19 cellular contexts compared by ENCODE assay signal in genomic region chr7:8817448-8818036, GRCh38.
A peak's percentile ranks its signal among the peaks of the same experiment; 100 is the strongest.
DNase-seq lines count a peak whose midpoint lies in the region; TF ChIP-seq lines count a peak whose summit lies in the region.
"Had no signal": no experiment of that assay in that cellular context is flagged by ENCODE, and none has a peak within 500 bp of the region (broad histone marks: within the 10 kb centered on the region; RNA-seq: fewer than 3 reads in every experiment).

No MANE protein-coding gene starts in this region.

- no peak for TF ChIP-seq CTCF in stomach (IDR thresholded peaks at IDR 0.05)
- TF ChIP-seq CTCF in left ventricle myocardium inferior (IDR thresholded peaks at IDR 0.05; ENCODE audit: borderline replicate concordance) = no peak
- TF ChIP-seq CTCF in ascending aorta (IDR thresholded peaks at IDR 0.05) = no peak

- H3K4me3 Mint-ChIP-seq in CD4-positive, alpha-beta memory T cell = no peak overlapping the region
- H3K4me3 Mint-ChIP-seq: CD4-positive, CD25-positive, alpha-beta regulatory T cell had no signal

- H3K27ac Mint-ChIP-seq in CD4-positive, alpha-beta memory T cell = no peak overlapping the region
- H3K27ac Mint-ChIP-seq: CD4-positive, CD25-positive, alpha-beta regulatory T cell had no signal

- H3K9me3 ChIP-seq in stomach (peaks cover 0 to 9% (median 0%) of the 10 kb centered on the region in 4 donors), left ventricle myocardium inferior (replicated peaks) (peaks cover 16% of the 10 kb centered on the region), ascending aorta (no peaks in the 10 kb centered on the region)
- no peaks in the 10 kb centered on the region for H3K9me3 ChIP-seq in CD4-positive, alpha-beta memory T cell (ENCODE audit: control insufficient read depth in 1 of 2, low read length in 2 of 2)
- H3K9me3 ChIP-seq: Caco-2 had no signal

- CTCF ChIA-PET in CD4-positive, alpha-beta memory T cell (lab: Charles Lee; ENCODE audit: partially characterized antibody) = no interaction called here

- TF ChIP-seq POLR2A in stomach (IDR thresholded peaks at IDR 0.05) = no peak

- H3K9me3 Mint-ChIP-seq in CD4-positive, alpha-beta memory T cell = peaks cover 0 to 16% (median 4%) of the 10 kb centered on the region in 8 donors

- H3K27me3 Mint-ChIP-seq in CD4-positive, alpha-beta memory T cell = no peaks in the 10 kb centered on the region
- H3K27me3 Mint-ChIP-seq: CD4-positive, CD25-positive, alpha-beta regulatory T cell had no signal

- H3K4me3 ChIP-seq in stomach (no peak overlapping the region), left ventricle myocardium inferior (no peak overlapping the region), ascending aorta (no peak overlapping the region)
- no peak overlapping the region for H3K4me3 ChIP-seq in CD4-positive, alpha-beta memory T cell (ENCODE audit: low read length in 2 of 2)
- H3K4me3 ChIP-seq: SJSA1 had no signal

- TF ChIP-seq EP300 in stomach (IDR thresholded peaks at IDR 0.05) = no peak

- H3K4me1 ChIP-seq in stomach = no peaks in the 10 kb centered on the region
- no peaks in the 10 kb centered on the region for H3K4me1 ChIP-seq in CD4-positive, alpha-beta memory T cell (ENCODE audit: insufficient read depth, low read length)
- H3K4me1 ChIP-seq in left ventricle myocardium inferior = no peaks in the 10 kb centered on the region
- H3K4me1 ChIP-seq in ascending aorta = no peaks in the 10 kb centered on the region
- H3K4me1 ChIP-seq: Caco-2, SJSA1 had no signal

- 11 to 33% (median 18%) methylated on average over 3 of the region's 3 CpGs for WGBS in stomach, 5 donors

- DNase-seq in DMS 273 treated with DMSO at 0.1 percent for 48 hours (lab: John Stamatoyannopoulos, UW) = peak; percentile 86
- peak; percentile 94 for DNase-seq in NCI-H82 treated with DMSO at 0.1 percent for 48 hours (lab: John Stamatoyannopoulos, UW; ENCODE audit: unreplicated experiment)
- peak; percentile 8 for DNase-seq in astrocyte of the hippocampus (ENCODE audit: low read depth, low spot score)
- DNase-seq in stomach = peak; percentile 68
- DNase-seq in NCI-H446 treated with DMSO at 0.1 percent for 48 hours (lab: John Stamatoyannopoulos, UW) = no peak
- DNase-seq in CD4-positive, alpha-beta memory T cell = no peak
- DNase-seq in left ventricle myocardium inferior = no peak
- no peak for DNase-seq in ascending aorta (ENCODE audit: low spot score in 2 of 2)
- DNase-seq: Caco-2; CD4-positive, CD25-positive, alpha-beta regulatory T cell; DMS153; KBM-7; MM.1S; NCI-H1048; NCI-H1417 treated with DMSO at 0.1 percent for 48 hours; NCI-H187; SW 1271 had no signal

- H3K27me3 ChIP-seq in stomach (no peaks in the 10 kb centered on the region), left ventricle myocardium inferior (ENCODE audit: low read depth) (no peaks in the 10 kb centered on the region), ascending aorta (no peaks in the 10 kb centered on the region)
- H3K27me3 ChIP-seq in CD4-positive, alpha-beta memory T cell (ENCODE audit: insufficient read depth, low read length) = no peaks in the 10 kb centered on the region
- H3K27me3 ChIP-seq: SJSA1 had no signal

- intact Hi-C loops in stomach (cut with DNase I; ENCODE audit: low total_unique reads) (no loop called here), left ventricle myocardium inferior (cut with micrococcal nuclease) (no loop called here), ascending aorta (cut with DNase I) (no loop called here)
- intact Hi-C loops in CD4-positive, alpha-beta memory T cell (cut with micrococcal nuclease) = no loop called here

- no peaks in the 10 kb centered on the region for H3K4me1 Mint-ChIP-seq in CD4-positive, alpha-beta memory T cell
- H3K4me1 Mint-ChIP-seq: CD4-positive, CD25-positive, alpha-beta regulatory T cell had no signal

- H3K36me3 ChIP-seq in stomach (no peaks in the 10 kb centered on the region), left ventricle myocardium inferior (no peaks in the 10 kb centered on the region), ascending aorta (no peaks in the 10 kb centered on the region)
- H3K36me3 ChIP-seq in CD4-positive, alpha-beta memory T cell (ENCODE audit: insufficient read depth, low read length) = no peaks in the 10 kb centered on the region
- H3K36me3 ChIP-seq: SJSA1 had no signal

- no peaks in the 10 kb centered on the region for H3K36me3 Mint-ChIP-seq in CD4-positive, alpha-beta memory T cell
- H3K36me3 Mint-ChIP-seq: CD4-positive, CD25-positive, alpha-beta regulatory T cell had no signal

- H3K27ac ChIP-seq in stomach (no peak overlapping the region), left ventricle myocardium inferior (replicated peaks) (no peak overlapping the region), ascending aorta (no peak overlapping the region)
- H3K27ac ChIP-seq in CD4-positive, alpha-beta memory T cell (ENCODE audit: low read depth, low read length) = no peak overlapping the region
- H3K27ac ChIP-seq: HL-60, SJSA1 had no signal

- POLR2A ChIA-PET in CD4-positive, alpha-beta memory T cell (lab: Charles Lee; ENCODE audit: partially characterized antibody) = no interaction called here

Comparison
In these comparisons a context has a peak if more than half of its experiments do, and no peak if none do; other contexts are left out.
1. DNase-seq: peak in DMS 273 treated with DMSO at 0.1 percent for 48 hours (single experiment), NCI-H82 treated with DMSO at 0.1 percent for 48 hours (single experiment), astrocyte of the hippocampus (single experiment) and stomach (single experiment); none in NCI-H446 treated with DMSO at 0.1 percent for 48 hours (single experiment), CD4-positive, alpha-beta memory T cell (0 of 5), left ventricle myocardium inferior (single experiment) and ascending aorta (0 of 2).